ENCODE assay signal across 13 cellular contexts in the genomic region with DNA sequence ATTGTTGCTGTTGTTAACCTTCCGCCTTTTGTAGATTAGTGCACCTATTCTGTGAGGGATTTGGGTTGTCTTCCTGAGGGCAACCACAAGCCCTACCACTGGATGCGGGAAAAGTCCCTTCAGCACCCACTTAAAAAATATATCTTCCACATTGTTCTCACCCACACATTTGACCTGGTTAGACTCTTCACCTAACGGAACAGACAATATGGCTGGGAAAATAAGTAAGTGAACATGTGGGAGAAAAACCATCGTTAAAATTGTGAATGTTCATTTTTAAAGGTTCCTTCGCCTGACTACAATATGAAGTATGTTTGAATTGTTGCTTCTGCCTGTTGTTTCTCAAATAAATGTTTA.
DNase-seq lines count a peak whose midpoint lies in the region; ATAC-seq and TF ChIP-seq lines count a peak whose summit lies in the region.
"Had no signal": no experiment of that assay in that cellular context is flagged by ENCODE, and none has a peak within 500 bp of the region (broad histone marks: within the 10 kb centered on the region; RNA-seq: fewer than 3 reads in every experiment).

No MANE protein-coding gene starts in this region.

- no peak overlapping the region for H3K4me3 Mint-ChIP-seq in neural progenitor cell

- CTCF ChIA-PET in RWPE1 (lab: Yijun Ruan, JAX): interaction anchor here (1.2 kb wide), 1 partner anchor 22 kb away, joined by 4 read pairs; no protein-coding TSS in a partner anchor

- no peak overlapping the region for H2AFZ ChIP-seq in neural progenitor cell (replicated peaks)

- H3K27ac ChIP-seq in RWPE1: no peak overlapping the region
- H3K27ac ChIP-seq in left ventricle myocardium inferior (replicated peaks): no peak overlapping the region
- H3K27ac ChIP-seq in neural progenitor cell: no peak overlapping the region
- H3K27ac ChIP-seq: right lobe of liver, testis had no signal

- H3K9me3 Mint-ChIP-seq in neural progenitor cell: peaks cover 4% of the 10 kb centered on the region

- peak; percentile 52; the same call in 1 of the 2 replicates for TF ChIP-seq CTCF in RWPE1 (conservative IDR thresholded peaks at IDR 0.05; ENCODE audit: low read depth)
- no peak for TF ChIP-seq CTCF in left ventricle myocardium inferior (IDR thresholded peaks at IDR 0.05; ENCODE audit: borderline replicate concordance)
- no peak for TF ChIP-seq CTCF in neural progenitor cell (IDR thresholded peaks at IDR 0.05)
- no peak for TF ChIP-seq CTCF in GM10266 (IDR thresholded peaks at IDR 0.05; ENCODE audit: control insufficient read depth, insufficient read depth, low read depth, missing control alignments)

- H3K9ac ChIP-seq in neural progenitor cell: no peak overlapping the region

- DNase-seq in RWPE1 (ENCODE audit: low spot score): no peak
- DNase-seq in sciatic nerve (ENCODE audit: low spot score): no peak
- no peak for DNase-seq in left ventricle myocardium inferior
- DNase-seq in neural progenitor cell (ENCODE audit: low spot score): no peak
- no peak for DNase-seq in GM10266 (ENCODE audit: extremely low spot score)
- DNase-seq: NCI-H1092, NCI-H510A had no signal

- ATAC-seq in GM18909 (IDR thresholded peaks at IDR 0.05; ENCODE audit: poor library complexity, unreplicated experiment) (peak; percentile 26), HG02885 (IDR thresholded peaks at IDR 0.05; ENCODE audit: poor library complexity, unreplicated experiment) (peak; percentile 8), sciatic nerve (peak; percentile 42), HG02610 (IDR thresholded peaks at IDR 0.05; ENCODE audit: unreplicated experiment) (no peak)

- H3K4me1 ChIP-seq in left ventricle myocardium inferior (no peaks in the 10 kb centered on the region), neural progenitor cell (no peaks in the 10 kb centered on the region)
- H3K4me1 ChIP-seq: Caco-2, testis had no signal

- no peak overlapping the region for H3K27ac Mint-ChIP-seq in neural progenitor cell

- intact Hi-C loops in sciatic nerve (cut with DNase I): loop anchor here (5.0 kb wide), 1 partner anchor 117 kb away; no protein-coding TSS in a partner anchor
- intact Hi-C loops in left ventricle myocardium inferior (cut with micrococcal nuclease): loop anchor here (5.0 kb wide), 1 partner anchor 117 kb away; no protein-coding TSS in a partner anchor

- no peaks in the 10 kb centered on the region for H3K79me2 ChIP-seq in neural progenitor cell (ENCODE audit: low read depth)

- H3K4me3 ChIP-seq in left ventricle myocardium inferior (no peak overlapping the region), neural progenitor cell (no peak overlapping the region)
- H3K4me3 ChIP-seq: right lobe of liver, testis had no signal

- H3K27me3 Mint-ChIP-seq in neural progenitor cell (ENCODE audit: insufficient read depth, low read depth): no peaks in the 10 kb centered on the region

- H3K27me3 ChIP-seq in left ventricle myocardium inferior (ENCODE audit: low read depth) (peaks cover 19% of the 10 kb centered on the region), neural progenitor cell (no peaks in the 10 kb centered on the region)
- H3K27me3 ChIP-seq: right lobe of liver, testis had no signal

- H3K4me2 ChIP-seq in neural progenitor cell: no peak overlapping the region

- POLR2A ChIA-PET in RWPE1 (lab: Yijun Ruan, JAX; ENCODE audit: low non-redundant PET): no interaction called here

- H3K4me1 Mint-ChIP-seq in neural progenitor cell: peaks cover 15% of the 10 kb centered on the region

- H3K9me3 ChIP-seq in left ventricle myocardium inferior (replicated peaks) (no peaks in the 10 kb centered on the region), neural progenitor cell (ENCODE audit: low read depth) (no peaks in the 10 kb centered on the region)
- H3K9me3 ChIP-seq: Caco-2, right lobe of liver, testis had no signal

- no peaks in the 10 kb centered on the region for H4K20me1 ChIP-seq in neural progenitor cell (ENCODE audit: low read depth)

- H3K36me3 Mint-ChIP-seq in neural progenitor cell: no peaks in the 10 kb centered on the region

- H3F3A ChIP-seq in neural progenitor cell (ENCODE audit: low read depth): no peaks in the 10 kb centered on the region

- H3K36me3 ChIP-seq in left ventricle myocardium inferior (no peaks in the 10 kb centered on the region), neural progenitor cell (no peaks in the 10 kb centered on the region)
- H3K36me3 ChIP-seq: right lobe of liver had no signal
